In the genomic region with DNA sequence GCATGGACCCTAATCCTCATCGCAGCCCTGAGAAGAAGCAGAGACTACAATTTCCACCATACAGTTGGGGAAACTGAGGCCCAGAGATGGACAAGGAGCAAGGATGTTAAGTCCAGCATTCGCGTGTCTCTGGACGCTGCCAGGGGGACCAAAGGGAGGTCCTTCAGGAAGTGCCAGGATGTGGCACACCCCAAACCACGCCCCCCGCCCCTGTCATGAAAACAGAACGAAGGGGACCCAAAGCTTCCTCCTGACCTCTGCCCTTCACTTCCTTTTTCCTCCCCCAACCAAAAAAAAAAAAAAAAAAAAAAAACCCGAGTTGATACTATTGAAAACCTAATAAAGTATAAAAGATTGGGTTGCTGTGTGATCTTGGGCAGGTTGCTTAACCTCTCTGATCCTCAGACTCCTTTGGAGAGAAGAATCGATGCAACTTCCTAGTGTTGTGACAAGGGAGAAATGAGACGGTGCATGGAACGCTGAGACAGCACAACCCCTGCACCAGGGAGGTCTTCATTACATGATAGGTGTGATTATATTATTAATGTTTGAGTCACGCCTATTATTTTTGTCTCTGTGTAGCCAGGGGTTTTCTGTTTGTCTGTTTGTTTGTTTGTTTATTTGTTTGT, we compare ENCODE assay signal across 9 cellular contexts. TPM values are rescaled to one million over a fixed set of nuclear protein-coding genes. Genes with fewer than 3 reads are reported as not detected.
DNase-seq lines count a peak whose midpoint lies in the region; ATAC-seq lines count a peak whose summit lies in the region.
"Had no signal": no experiment of that assay in that cellular context is flagged by ENCODE, and none has a peak within 500 bp of the region (broad histone marks: within the 10 kb centered on the region; RNA-seq: fewer than 3 reads in every experiment).

No MANE protein-coding gene starts in this region.

- POLR2A ChIA-PET in activated CD4-positive, alpha-beta memory T cell treated with anti-CD3 and anti-CD28 coated beads for 36 hours (lab: Charles Lee) = no interaction called here

- H3K36me3 Mint-ChIP-seq in activated CD4-positive, alpha-beta memory T cell treated with anti-CD3 and anti-CD28 coated beads for 36 hours = no peaks in the 10 kb centered on the region

- peak overlapping the region; percentile 45 for H3K27ac Mint-ChIP-seq in activated CD4-positive, alpha-beta memory T cell treated with anti-CD3 and anti-CD28 coated beads for 36 hours

- H3K4me3 Mint-ChIP-seq in activated CD4-positive, alpha-beta memory T cell treated with anti-CD3 and anti-CD28 coated beads for 36 hours = peak overlapping the region; percentile 32

- ATAC-seq in left colon = no peak
- no peak for ATAC-seq in GM21786 (IDR thresholded peaks at IDR 0.05; ENCODE audit: unreplicated experiment)
- ATAC-seq in GM19397 (IDR thresholded peaks at IDR 0.05; ENCODE audit: unreplicated experiment) = no peak

- intact Hi-C loops in activated CD4-positive, alpha-beta memory T cell treated with anti-CD3 and anti-CD28 coated beads for 36 hours (cut with micrococcal nuclease) = loop anchor here (2.0 to 10.0 kb wide), 4 partner anchors 35 to 495 kb away; a partner anchor contains a TSS
- intact Hi-C loops in left colon (cut with DNase I, micrococcal nuclease) = no loop called here

- no peaks in the 10 kb centered on the region for H3K9me3 Mint-ChIP-seq in activated CD4-positive, alpha-beta memory T cell treated with anti-CD3 and anti-CD28 coated beads for 36 hours

- peaks cover 19% of the 10 kb centered on the region for H3K4me1 Mint-ChIP-seq in activated CD4-positive, alpha-beta memory T cell treated with anti-CD3 and anti-CD28 coated beads for 36 hours (ENCODE audit: low read depth)

- CTCF ChIA-PET in activated CD4-positive, alpha-beta memory T cell treated with anti-CD3 and anti-CD28 coated beads for 36 hours (lab: Charles Lee) = no interaction called here

- no peaks in the 10 kb centered on the region for H3K27me3 Mint-ChIP-seq in activated CD4-positive, alpha-beta memory T cell treated with anti-CD3 and anti-CD28 coated beads for 36 hours

- peak; percentile 63 to 67 for DNase-seq in stimulated activated CD4-positive, alpha-beta T cell treated with anti-CD3 and anti-CD28 coated beads, Interleukin-2, amount 100 ng/mL, for 24 hours
- DNase-seq in stimulated activated CD4-positive, alpha-beta T cell treated with anti-CD3 and anti-CD28 coated beads, Interleukin-12 subunit alpha, Interleukin-12 subunit beta, amount 100 ng/mL, for 4 hours = no peak
- DNase-seq in activated CD4-positive, alpha-beta memory T cell treated with anti-CD3 and anti-CD28 coated beads for 36 hours = peak; percentile 72
- peak; percentile 66 to 73 for DNase-seq in left colon
- no peak for DNase-seq in NOMO-1 treated with DMSO at 0.1 percent for 48 hours (lab: John Stamatoyannopoulos, UW; ENCODE audit: unreplicated experiment)
- no peak for DNase-seq in NCI-H2029 treated with DMSO at 0.1 percent for 48 hours (lab: John Stamatoyannopoulos, UW)
- DNase-seq: NCI-H1417 treated with DMSO at 0.1 percent for 48 hours had no signal

RNA-seq across cellular contexts. Expression of a gene that starts 2.7 kb away (rescaled TPM):
- total RNA-seq in activated CD4-positive, alpha-beta memory T cell treated with anti-CD3 and anti-CD28 coated beads for 36 hours = 10 to 100 TPM; 31.0 to 32.5 TPM
- 100 to 1,000 TPM; 110 to 124 TPM for total RNA-seq in left colon

RNA-seq across cellular contexts. Expression of a gene that starts 54.5 kb away (rescaled TPM):
- 100 to 1,000 TPM; 128 to 129 TPM for total RNA-seq in activated CD4-positive, alpha-beta memory T cell treated with anti-CD3 and anti-CD28 coated beads for 36 hours
- total RNA-seq in left colon = 100 to 1,000 TPM; 208 to 229 TPM

Comparison
In these comparisons a context has a peak if more than half of its experiments do, and no peak if none do; other contexts are left out.
1. DNase-seq: peak in stimulated activated CD4-positive, alpha-beta T cell treated with anti-CD3 and anti-CD28 coated beads, Interleukin-2, amount 100 ng/mL, for 24 hours (2 of 2), activated CD4-positive, alpha-beta memory T cell treated with anti-CD3 and anti-CD28 coated beads for 36 hours (single experiment) and left colon (2 of 2); none in stimulated activated CD4-positive, alpha-beta T cell treated with anti-CD3 and anti-CD28 coated beads, Interleukin-12 subunit alpha, Interleukin-12 subunit beta, amount 100 ng/mL, for 4 hours (single experiment), NOMO-1 treated with DMSO at 0.1 percent for 48 hours (single experiment) and NCI-H2029 treated with DMSO at 0.1 percent for 48 hours (single experiment).